ENCODE assay signal across 15 cellular contexts in genomic region chr5:172564883-172565282, GRCh38.
"Had no signal": no experiment of that assay in that cellular context is flagged by ENCODE, and none has a peak within 500 bp of the region (broad histone marks: within the 10 kb centered on the region; RNA-seq: fewer than 3 reads in every experiment).

No MANE protein-coding gene starts in this region.

- DNase-seq: activated CD4-positive, alpha-beta T cell treated with anti-CD3 and anti-CD28 coated beads, Interleukin-2, amount 50 U/mL, for 4 hours; activated CD8-positive, alpha-beta memory T cell treated with anti-CD3 and anti-CD28 coated beads, Interleukin-2, amount 10 ng/mL, durations not matched to agents 7 days and 5 days; activated effector memory CD4-positive, alpha-beta T cell treated with anti-CD3 and anti-CD28 coated beads, Interleukin-2, amount 50 U/mL, for 16 hours; activated T-cell treated with anti-CD3 and anti-CD28 coated beads, Interleukin-2, amount 50 U/mL, for 4 hours; amygdala; brain microvascular endothelial cell; cerebellar nuclear complex; effector memory CD8-positive, alpha-beta T cell; left ventricle myocardium superior; mesenchymal stem cell had no signal

- H3K9me3 ChIP-seq: gastroesophageal sphincter, tibial nerve had no signal

- H3K4me1 ChIP-seq: tibial nerve had no signal

- H3K27ac ChIP-seq: brain microvascular endothelial cell, epithelial cell of prostate, gastroesophageal sphincter, tibial nerve had no signal

- H3K36me3 ChIP-seq: brain microvascular endothelial cell, gastroesophageal sphincter, tibial nerve had no signal

- H3K27me3 ChIP-seq: gastroesophageal sphincter, tibial nerve had no signal

- ATAC-seq: activated CD4-positive, CD25-positive, alpha-beta regulatory T cell treated with anti-CD3 and anti-CD28 coated beads, Interleukin-2, amount 50 U/mL, for 24 hours; activated CD8-positive, alpha-beta memory T cell treated with anti-CD3 and anti-CD28 coated beads, Interleukin-2, amount 10 ng/mL, durations not matched to agents 7 days and 5 days; activated T-cell treated with anti-CD3 and anti-CD28 coated beads, Interleukin-2, amount 50 U/mL, for 4 hours; effector memory CD8-positive, alpha-beta T cell; gastroesophageal sphincter; left ventricle myocardium superior had no signal

- H3K4me3 ChIP-seq: gastroesophageal sphincter, tibial nerve had no signal

- FAIRE-seq: small intestine had no signal
